Comparison of ENCODE assay signal across 8 cellular contexts in genomic region chr12:121789800-121790748, GRCh38. TPM values are rescaled to one million over a fixed set of nuclear protein-coding genes. Genes with fewer than 3 reads are reported as not detected.
DNase-seq lines count a peak whose midpoint lies in the region; ATAC-seq and TF ChIP-seq lines count a peak whose summit lies in the region.

No MANE protein-coding gene starts in this region.

- H3K4me1 Mint-ChIP-seq in glutamatergic neuron (ENCODE audit: low read depth, unreplicated experiment), result peaks cover 9% of the 10 kb centered on the region

- peak overlapping the region; percentile 86 to 99 (median 93) for H3K27ac ChIP-seq in BLaER1 treated with 17β-estradiol and CSF1 and Interleukin-3, amounts not matched to agents 10 nM and 100 nM
- H3K27ac ChIP-seq in Karpas-422 (ENCODE audit: low read length), result no peak overlapping the region

- peaks cover 19% of the 10 kb centered on the region for H3K9me3 Mint-ChIP-seq in glutamatergic neuron (ENCODE audit: unreplicated experiment)

- no peaks in the 10 kb centered on the region for H3K36me3 Mint-ChIP-seq in glutamatergic neuron (ENCODE audit: unreplicated experiment)

- peaks cover 18% of the 10 kb centered on the region for H3K27me3 Mint-ChIP-seq in glutamatergic neuron (ENCODE audit: unreplicated experiment)

- TF ChIP-seq CTCF in glutamatergic neuron (IDR thresholded peaks at IDR 0.05; ENCODE audit: partially characterized antibody, unreplicated experiment), result no peak

- H3K79me2 ChIP-seq in Karpas-422 (ENCODE audit: low read length), result no peaks in the 10 kb centered on the region

- peaks cover 79 to 92% (median 82%) of the 10 kb centered on the region in 10 experiments for H3K4me1 ChIP-seq in BLaER1 treated with 17β-estradiol and CSF1 and Interleukin-3, amounts not matched to agents 10 nM and 100 nM
- peaks cover 41% of the 10 kb centered on the region for H3K4me1 ChIP-seq in Karpas-422 (ENCODE audit: low read length)

- H4K20me1 ChIP-seq in BLaER1 treated with 17β-estradiol and CSF1 and Interleukin-3, amounts not matched to agents 10 nM and 100 nM, result peaks cover 4 to 21% (median 6%) of the 10 kb centered on the region in 11 experiments; a peak in 19 of 22 replicates
- no peaks in the 10 kb centered on the region for H4K20me1 ChIP-seq in Karpas-422 (ENCODE audit: insufficient read depth, low read depth, low read length)

- H2AFZ ChIP-seq in Karpas-422 (ENCODE audit: low read length), result peak overlapping the region; percentile 18; the same call in 1 of the 2 replicates

- ATAC-seq in GM21423 (IDR thresholded peaks at IDR 0.05; ENCODE audit: unreplicated experiment) (peak; percentile 40), GM18870 (IDR thresholded peaks at IDR 0.05; ENCODE audit: unreplicated experiment) (no peak)

- DNase-seq in Karpas-422 (peak; percentile 81), glutamatergic neuron (no peak), NCI-H524 (lab: John Stamatoyannopoulos, UW) (no peak)
- DNase-seq in activated CD8-positive, alpha-beta memory T cell treated with anti-CD3 and anti-CD28 coated beads for 1 hour (ENCODE audit: extremely low read depth in 1 of 2, low read depth in 1 of 2), result peak; percentile 91 to 93
- peak; percentile 84 to 90 for DNase-seq in stimulated activated CD4-positive, alpha-beta T cell treated with anti-CD3 and anti-CD28 coated beads, Interleukin-15, amount 100 ng/mL, for 48 hours (ENCODE audit: low read depth in 2 of 2)

- H3K36me3 ChIP-seq in BLaER1 treated with 17β-estradiol and CSF1 and Interleukin-3, amounts not matched to agents 10 nM and 100 nM, result peaks cover under 1 to 15% (median 12%) of the 10 kb centered on the region in 11 experiments; a peak in 14 of 22 replicates
- H3K36me3 ChIP-seq in Karpas-422 (ENCODE audit: insufficient read depth, low read length), result no peaks in the 10 kb centered on the region

- no peaks in the 10 kb centered on the region for H3K27me3 ChIP-seq in BLaER1 treated with 17β-estradiol and CSF1 and Interleukin-3, amounts not matched to agents 10 nM and 100 nM
- no peaks in the 10 kb centered on the region for H3K27me3 ChIP-seq in Karpas-422 (ENCODE audit: low read length)

- H3K27ac Mint-ChIP-seq in glutamatergic neuron (ENCODE audit: unreplicated experiment), result peak overlapping the region; percentile 28

- peak overlapping the region; percentile 72 to 92 (median 81) for H3K9ac ChIP-seq in BLaER1 treated with 17β-estradiol and CSF1 and Interleukin-3, amounts not matched to agents 10 nM and 100 nM
- H3K9ac ChIP-seq in Karpas-422 (ENCODE audit: low read length), result peak overlapping the region; percentile 51

- no peak overlapping the region for H3K4me3 Mint-ChIP-seq in glutamatergic neuron (ENCODE audit: unreplicated experiment)

- H3K9me3 ChIP-seq in BLaER1 treated with 17β-estradiol and CSF1 and Interleukin-3, amounts not matched to agents 10 nM and 100 nM (replicated peaks in 1 of 11), result no peaks in the 10 kb centered on the region
- no peaks in the 10 kb centered on the region for H3K9me3 ChIP-seq in Karpas-422 (ENCODE audit: low read length)

- peak overlapping the region; percentile 20 to 60 (median 49); a peak in 19 of 20 replicates for H3K4me3 ChIP-seq in BLaER1 treated with 17β-estradiol and CSF1 and Interleukin-3, amounts not matched to agents 10 nM and 100 nM
- no peak overlapping the region; the same call in 1 of the 2 replicates for H3K4me3 ChIP-seq in Karpas-422 (ENCODE audit: low read length)

- peak overlapping the region; percentile 82 to 100 (median 95) for H3K4me2 ChIP-seq in BLaER1 treated with 17β-estradiol and CSF1 and Interleukin-3, amounts not matched to agents 10 nM and 100 nM
- peak overlapping the region; percentile 34 for H3K4me2 ChIP-seq in Karpas-422 (ENCODE audit: low read depth, low read length, poor library complexity, severe bottlenecking)

- no peaks in the 10 kb centered on the region for H3K9me2 ChIP-seq in Karpas-422 (replicated peaks; ENCODE audit: insufficient read depth, low read length)

RNA-seq across cellular contexts. Expression of gene RHOF, which starts 3.4 kb away (rescaled TPM):
- total RNA-seq in Karpas-422 (2014; rRNA removed; shearing (Covaris generic); ENCODE audit: low replicate concordance), result 7.2 and 17.5 TPM in 2 replicates
- total RNA-seq in glutamatergic neuron (ENCODE audit: unreplicated experiment), result 31.1 TPM

RNA-seq across cellular contexts. Expression of gene SETD1B, which starts 13.7 kb away (rescaled TPM):
- total RNA-seq in Karpas-422 (2014; rRNA removed; shearing (Covaris generic); ENCODE audit: low replicate concordance), result 2.1 and 2.3 TPM in 2 replicates
- total RNA-seq in glutamatergic neuron (ENCODE audit: unreplicated experiment), result 35.0 TPM

Comparison
In these comparisons a context has a peak if more than half of its experiments do, and no peak if none do; other contexts are left out.
1. DNase-seq: peak in Karpas-422 (single experiment), activated CD8-positive, alpha-beta memory T cell treated with anti-CD3 and anti-CD28 coated beads for 1 hour (2 of 2) and stimulated activated CD4-positive, alpha-beta T cell treated with anti-CD3 and anti-CD28 coated beads, Interleukin-15, amount 100 ng/mL, for 48 hours (2 of 2); none in glutamatergic neuron (single experiment) and NCI-H524 (0 of 2).
2. RNA of gene SETD1B, which starts 13.7 kb away (total RNA-seq): 35.0 TPM in glutamatergic neuron (single experiment); 2.1 to 2.3 TPM in Karpas-422; every median in the first group is over 10 times any median in the second.